Comparison of ENCODE assay signal across 11 cellular contexts in genomic region chr11:73218830-73219215, GRCh38. TPM values are rescaled to one million over a fixed set of nuclear protein-coding genes. Genes with fewer than 3 reads are reported as not detected.
DNase-seq lines count a peak whose midpoint lies in the region; ATAC-seq, FAIRE-seq and TF ChIP-seq lines count a peak whose summit lies in the region.
"Had no signal": no experiment of that assay in that cellular context is flagged by ENCODE, and none has a peak within 500 bp of the region (broad histone marks: within the 10 kb centered on the region; RNA-seq: fewer than 3 reads in every experiment).

No MANE protein-coding gene starts in this region.

- ATAC-seq in gastrocnemius medialis (peak; percentile 7 to 12), GM21723 (IDR thresholded peaks at IDR 0.05; ENCODE audit: unreplicated experiment) (no peak)

- H3K36me3 ChIP-seq in H7 (replicated peaks; ENCODE audit: control insufficient read depth, insufficient read depth, low read length) (no peaks in the 10 kb centered on the region), astrocyte (ENCODE audit: insufficient read depth, low read length) (no peaks in the 10 kb centered on the region), keratinocyte (ENCODE audit: control insufficient read depth in 2 of 2, extremely low read depth in 1 of 2, insufficient read depth in 2 of 2, low read length in 2 of 2) (no peaks in the 10 kb centered on the region), gastrocnemius medialis (no peaks in the 10 kb centered on the region)

- H3K79me2 ChIP-seq in astrocyte (ENCODE audit: insufficient read depth, low read length) (no peaks in the 10 kb centered on the region), keratinocyte (ENCODE audit: control insufficient read depth, insufficient read depth, low read length) (no peaks in the 10 kb centered on the region)

- H3K4me2 ChIP-seq in astrocyte (ENCODE audit: low read length) (peak overlapping the region; percentile 87), keratinocyte (ENCODE audit: control insufficient read depth, extremely low read depth, insufficient read depth, low read depth, low read length) (peak overlapping the region; percentile 83)

- H3K9me1 ChIP-seq in keratinocyte (ENCODE audit: control insufficient read depth, extremely low read depth, insufficient read depth, low read length): no peaks in the 10 kb centered on the region

- H3K27ac ChIP-seq in astrocyte (ENCODE audit: low read depth, low read length) (no peak overlapping the region), keratinocyte (ENCODE audit: control insufficient read depth, insufficient read depth, low read length) (no peak overlapping the region), gastrocnemius medialis (peak overlapping the region; percentile 85 to 97 (median 94))

- in situ Hi-C loops in gastrocnemius medialis (cut with MboI; ENCODE audit: low sequenced_read_pairs in 4 of 4): no loop called here

- peaks cover 6% of the 10 kb centered on the region for H3K36me3 Mint-ChIP-seq in astrocyte (ENCODE audit: low read depth, unreplicated experiment)
- H3K36me3 Mint-ChIP-seq: activated CD4-positive, alpha-beta memory T cell treated with anti-CD3 and anti-CD28 coated beads for 36 hours had no signal

- H3K4me1 ChIP-seq in astrocyte (ENCODE audit: insufficient read depth, low read length): peaks cover 8% of the 10 kb centered on the region
- peaks cover 28% of the 10 kb centered on the region for H3K4me1 ChIP-seq in keratinocyte (ENCODE audit: control insufficient read depth, extremely low read depth, insufficient read depth, low read length)
- H3K4me1 ChIP-seq in gastrocnemius medialis: peaks cover 70 to 82% of the 10 kb centered on the region in 2 donors

- H3K27me3 Mint-ChIP-seq in astrocyte (ENCODE audit: low read depth, unreplicated experiment): peaks cover 72% of the 10 kb centered on the region

- FAIRE-seq in astrocyte (lab: Jason Lieb, UNC) (no peak), keratinocyte (lab: Jason Lieb, UNC) (no peak)
- FAIRE-seq: endometrium had no signal

- H3K4me3 Mint-ChIP-seq in astrocyte (ENCODE audit: unreplicated experiment): peak overlapping the region; percentile 27

- peaks cover 4% of the 10 kb centered on the region for H3K9me3 Mint-ChIP-seq in astrocyte (ENCODE audit: unreplicated experiment)
- H3K9me3 Mint-ChIP-seq: activated CD4-positive, alpha-beta memory T cell treated with anti-CD3 and anti-CD28 coated beads for 36 hours had no signal

- no peak overlapping the region for H3K27ac Mint-ChIP-seq in astrocyte (ENCODE audit: unreplicated experiment)
- H3K27ac Mint-ChIP-seq: activated CD4-positive, alpha-beta memory T cell treated with anti-CD3 and anti-CD28 coated beads for 36 hours had no signal

- dilution Hi-C loops in keratinocyte (cut with MboI; ENCODE audit: extremely low pct_ligation_motif_present, low sequenced_read_pairs): no loop called here

- H3K4me1 Mint-ChIP-seq in astrocyte (ENCODE audit: low read depth, unreplicated experiment): no peaks in the 10 kb centered on the region

- intact Hi-C loops in gastrocnemius medialis (cut with DNase I; ENCODE audit: low total_unique reads): loop anchor here (1.0 kb wide), 1 partner anchor 17 kb away; no protein-coding TSS in a partner anchor

- H3K9me3 ChIP-seq in astrocyte (ENCODE audit: insufficient read depth, low read depth, low read length) (no peaks in the 10 kb centered on the region), keratinocyte (ENCODE audit: control insufficient read depth, low read depth, low read length) (no peaks in the 10 kb centered on the region), gastrocnemius medialis (no peaks in the 10 kb centered on the region)

- H4K20me1 ChIP-seq in astrocyte (ENCODE audit: insufficient read depth, low read length) (no peaks in the 10 kb centered on the region), keratinocyte (ENCODE audit: control insufficient read depth, extremely low read depth, insufficient read depth, low read length) (no peaks in the 10 kb centered on the region)

- H3K27me3 ChIP-seq in H7 (ENCODE audit: control insufficient read depth, insufficient read depth, low read length) (peaks cover 32% of the 10 kb centered on the region), astrocyte (ENCODE audit: insufficient read depth, low read length) (peaks cover 21% of the 10 kb centered on the region), keratinocyte (ENCODE audit: control insufficient read depth, extremely low read depth, insufficient read depth, low read length) (no peaks in the 10 kb centered on the region), gastrocnemius medialis (no peaks in the 10 kb centered on the region)

- H3K9ac ChIP-seq in astrocyte (ENCODE audit: low read length) (no peak overlapping the region), keratinocyte (ENCODE audit: control insufficient read depth, extremely low read depth, insufficient read depth, low read length) (peak overlapping the region; percentile 60)

- TF ChIP-seq CTCF in astrocyte (IDR thresholded peaks at IDR 0.05; ENCODE audit: insufficient read depth, low read depth, low read length) (no peak), keratinocyte (optimal IDR thresholded peaks at IDR 0.05 in 1 of 3, IDR thresholded peaks at IDR 0.05 in 1 of 3, conservative IDR thresholded peaks at IDR 0.05 in 1 of 3; ENCODE audit: extremely low read depth in 1 of 3, insufficient read depth in 2 of 3, low read length in 3 of 3) (no peak), gastrocnemius medialis (IDR thresholded peaks at IDR 0.05 in 4 of 5, conservative IDR thresholded peaks at IDR 0.05 in 1 of 5) (no peak)

- DNase-seq in H7 (no peak), astrocyte (ENCODE audit: low read depth) (no peak), keratinocyte (ENCODE audit: low read depth, low spot score) (no peak), gastrocnemius medialis (peak in 1 of 2 donors; percentile 66), DMS53 treated with DMSO at 0.1 percent for 48 hours (lab: John Stamatoyannopoulos, UW; ENCODE audit: unreplicated experiment) (no peak), ureter (ENCODE audit: low spot score) (no peak)
- DNase-seq in stimulated activated naive CD4-positive, alpha-beta T cell (lab: John Stamatoyannopoulos, UW): no peak
- DNase-seq: NCI-H526 treated with DMSO at 0.1 percent for 48 hours had no signal

- TF ChIP-seq POLR2A in gastrocnemius medialis (IDR thresholded peaks at IDR 0.05): no peak

- peak overlapping the region; percentile 97 for H2AFZ ChIP-seq in astrocyte (ENCODE audit: low read depth, low read length)
- H2AFZ ChIP-seq in keratinocyte (ENCODE audit: control insufficient read depth, low read length): peak overlapping the region; percentile 84

- peak overlapping the region; percentile 48 for H3K4me3 ChIP-seq in H7 (ENCODE audit: insufficient read depth, low read depth, low read length)
- peak overlapping the region; percentile 58 for H3K4me3 ChIP-seq in astrocyte (ENCODE audit: insufficient read depth, low read depth, low read length)
- peak overlapping the region; percentile 41 to 59 (median 58) for H3K4me3 ChIP-seq in keratinocyte (ENCODE audit: control insufficient read depth in 2 of 3, extremely low read depth in 1 of 3, insufficient read depth in 2 of 3, low read depth in 1 of 3, low read length in 3 of 3)
- peak overlapping the region; percentile 62 to 78 (median 70) for H3K4me3 ChIP-seq in gastrocnemius medialis

RNA-seq across cellular contexts. Expression of gene P2RY2, which starts 0.7 kb away (rescaled TPM):
- 0.11 and 0.35 TPM in 2 replicates for total RNA-seq in H7 (2014; rRNA removed; shearing (Covaris generic))
- total RNA-seq in astrocyte (0.12 and 0.30 TPM in 2 replicates), gastrocnemius medialis (10 to 100 TPM; 21.8 to 52.6 (median 44.5) TPM), ureter (20.2 TPM)
- polyA plus RNA-seq in keratinocyte: 3.9 to 6.9 TPM (median 5.1 TPM) in 3 replicates
- polyA plus RNA-seq in keratinocyte (2011; ENCODE audit: low read depth): 1.7 TPM
- polyA plus RNA-seq in keratinocyte (2011; cell fraction: cytosol; rRNA removed): 2.4 and 2.8 TPM in 2 replicates
- 3.9 and 4.0 TPM in 2 replicates for polyA plus RNA-seq in keratinocyte (2011; cell fraction: nucleus; rRNA removed)
- polyA plus RNA-seq in keratinocyte (2012; ENCODE audit: low replicate concordance): 2.1 and 7.0 TPM in 2 replicates
- 4.4 to 18.0 TPM (median 7.1 TPM) in 3 replicates for polyA minus RNA-seq in keratinocyte
- 2.3 TPM for polyA minus RNA-seq in keratinocyte (2011; cell fraction: cytosol; rRNA and poly(A)+ RNA removed)
- 3.8 and 3.9 TPM in 2 replicates for polyA minus RNA-seq in keratinocyte (2011; cell fraction: nucleus; rRNA and poly(A)+ RNA removed)
- total RNA-seq: activated CD4-positive, alpha-beta memory T cell treated with anti-CD3 and anti-CD28 coated beads for 36 hours had no signal

RNA-seq across cellular contexts. Expression of gene P2RY6, which starts 53.3 kb away (rescaled TPM):
- 0.66 TPM in 1 of 2 replicates, not detected in the other for total RNA-seq in H7 (2014; rRNA removed; shearing (Covaris generic))
- 0.14 and 0.75 TPM in 2 replicates for total RNA-seq in astrocyte
- polyA plus RNA-seq in keratinocyte: 0.04 to 0.22 TPM (median 0.09 TPM) in 3 replicates
- not detected for polyA plus RNA-seq in keratinocyte (2011; ENCODE audit: low read depth)
- 0.10 and 0.13 TPM in 2 replicates for polyA plus RNA-seq in keratinocyte (2011; cell fraction: cytosol; rRNA removed)
- polyA plus RNA-seq in keratinocyte (2011; cell fraction: nucleus; rRNA removed): 0.12 and 0.28 TPM in 2 replicates
- 0.17 and 0.23 TPM in 2 replicates for polyA plus RNA-seq in keratinocyte (2012; ENCODE audit: low replicate concordance)
- polyA minus RNA-seq in keratinocyte: 0.48 to 2.1 TPM in 2 of 3 replicates, not detected in the other
- not detected for polyA minus RNA-seq in keratinocyte (2011; cell fraction: cytosol; rRNA and poly(A)+ RNA removed)
- not detected in 2 replicates for polyA minus RNA-seq in keratinocyte (2011; cell fraction: nucleus; rRNA and poly(A)+ RNA removed)
- 1 to 10 TPM in 2 of 4 donors, under 1 TPM in 1, not detected in 1; 0.78 to 2.8 (median 1.1) TPM for total RNA-seq in gastrocnemius medialis
- total RNA-seq in ureter: 2.2 TPM
- total RNA-seq: activated CD4-positive, alpha-beta memory T cell treated with anti-CD3 and anti-CD28 coated beads for 36 hours had no signal

Comparison
In these comparisons a context has a peak if more than half of its experiments do, and no peak if none do; other contexts are left out.
1. H3K27ac ChIP-seq: peak in gastrocnemius medialis (4 of 4); none in astrocyte (single experiment) and keratinocyte (single experiment).
2. RNA of gene P2RY2, which starts 0.7 kb away (total RNA-seq): 21.8 to 52.6 TPM in gastrocnemius medialis and 20.2 TPM in ureter (single experiment); 0.11 to 0.35 TPM in H7 and 0.12 to 0.30 TPM in astrocyte; every median in the first group is over 10 times any median in the second.
3. Peak in every context shown above with its lines, with median percentiles within 50 percentile points of each other: H3K4me3 ChIP-seq.